ENCODE assay signal across 27 cellular contexts in the genomic region with DNA sequence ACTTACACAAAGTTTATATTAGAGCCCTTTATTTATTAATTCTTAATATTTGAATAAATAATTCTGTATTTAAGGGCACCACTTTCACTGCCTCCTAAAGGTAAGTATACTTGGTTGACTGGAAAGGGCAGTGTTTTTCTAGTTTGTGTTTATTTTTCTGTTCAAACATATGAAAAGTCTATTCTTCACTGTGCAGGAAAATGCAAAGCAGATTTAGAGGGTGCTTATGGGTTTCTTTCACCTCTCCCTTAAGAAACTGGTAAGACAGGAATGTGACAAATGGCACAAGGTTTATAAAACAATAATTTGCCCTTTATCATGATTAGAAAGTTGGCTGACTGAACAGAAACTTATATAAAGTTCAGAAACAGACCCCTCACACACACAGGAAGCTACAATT.
DNase-seq lines count a peak whose midpoint lies in the region; ATAC-seq and TF ChIP-seq lines count a peak whose summit lies in the region.
"Had no signal": no experiment of that assay in that cellular context is flagged by ENCODE, and none has a peak within 500 bp of the region (broad histone marks: within the 10 kb centered on the region; RNA-seq: fewer than 3 reads in every experiment).

No MANE protein-coding gene starts in this region.

- H3K4me3 ChIP-seq in left lung: no peak overlapping the region
- no peak overlapping the region for H3K4me3 ChIP-seq in stomach
- H3K4me3 ChIP-seq: A549; BLaER1 treated with 17β-estradiol and CSF1 and Interleukin-3, amounts not matched to agents 10 nM and 100 nM; GM23248; K562 had no signal

- ATAC-seq in left lung: peak; percentile 83
- ATAC-seq in GM21619 (IDR thresholded peaks at IDR 0.05; ENCODE audit: unreplicated experiment): no peak
- ATAC-seq in HG03460 (IDR thresholded peaks at IDR 0.05; ENCODE audit: unreplicated experiment): no peak
- ATAC-seq: A549, K562, T-cell had no signal

- H3K36me3 ChIP-seq in left lung: no peaks in the 10 kb centered on the region
- no peaks in the 10 kb centered on the region for H3K36me3 ChIP-seq in stomach
- H3K36me3 ChIP-seq: BLaER1 treated with 17β-estradiol and CSF1 and Interleukin-3, amounts not matched to agents 10 nM and 100 nM had no signal

- no peaks in the 10 kb centered on the region for H3K4me1 ChIP-seq in left lung
- peaks cover 12 to 43% (median 24%) of the 10 kb centered on the region in 4 donors for H3K4me1 ChIP-seq in stomach
- H3K4me1 ChIP-seq: BLaER1 treated with 17β-estradiol and CSF1 and Interleukin-3, amounts not matched to agents 10 nM and 100 nM had no signal

- no peak for TF ChIP-seq EP300 in stomach (IDR thresholded peaks at IDR 0.05)

- H3K27ac ChIP-seq in VCaP (peak overlapping the region; percentile 38), left lung (no peak overlapping the region), stomach (peak overlapping the region in 4 of 5 donors; percentile 47 to 63 (median 56))
- H3K27ac ChIP-seq: A549; BLaER1 treated with 17β-estradiol and CSF1 and Interleukin-3, amounts not matched to agents 10 nM and 100 nM; GM23248 had no signal

- TF ChIP-seq POLR2A in stomach (IDR thresholded peaks at IDR 0.05): no peak

- TF ChIP-seq CTCF in VCaP (conservative IDR thresholded peaks at IDR 0.05): no peak
- TF ChIP-seq CTCF in left lung (IDR thresholded peaks at IDR 0.05): no peak
- TF ChIP-seq CTCF in stomach (IDR thresholded peaks at IDR 0.05): no peak

- intact Hi-C loops in left lung (cut with DNase I): no loop called here
- intact Hi-C loops in stomach (cut with DNase I; ENCODE audit: low total_unique reads): no loop called here

- in situ Hi-C loops in KBM-7 (cut with MboI; ENCODE audit: low pct_unique_long_range_greater_than_20kb, low sequenced_read_pairs): no loop called here

- H3K9me3 ChIP-seq in left lung: no peaks in the 10 kb centered on the region
- H3K9me3 ChIP-seq in stomach: no peaks in the 10 kb centered on the region
- H3K9me3 ChIP-seq: A549; BLaER1 treated with 17β-estradiol and CSF1 and Interleukin-3, amounts not matched to agents 10 nM and 100 nM had no signal

- no peaks in the 10 kb centered on the region for H3K27me3 ChIP-seq in left lung
- H3K27me3 ChIP-seq in stomach: no peaks in the 10 kb centered on the region
- H3K27me3 ChIP-seq: BLaER1 treated with 17β-estradiol and CSF1 and Interleukin-3, amounts not matched to agents 10 nM and 100 nM had no signal

- DNase-seq in NCI-H1048 (lab: John Stamatoyannopoulos, UW): peak; percentile 17
- no peak for DNase-seq in left lung
- DNase-seq in stomach: no peak
- DNase-seq in KBM-7: no peak
- DNase-seq: AML-193; CD4-positive, alpha-beta T cell; DMS79; EL; GDM1; GM23248; H7; NCI-H1092; NCI-H1436; NCI-H187 treated with DMSO at 0.1 percent for 48 hours; NCI-H2107; NCI-H524; NCI-H774; NK-92 treated with Interleukin-12 subunit alpha and Interleukin-12 subunit beta, amount 100 ng/mL, for 24 hours; Right ventricle myocardium superior; RPMI8226; T-cell had no signal

Comparison
In these comparisons a context has a peak if more than half of its experiments do, and no peak if none do; other contexts are left out.
1. H3K27ac ChIP-seq: peak in VCaP (single experiment) and stomach (4 of 5); none in left lung (0 of 2).